18 cellular contexts compared by ENCODE assay signal in the genomic region with DNA sequence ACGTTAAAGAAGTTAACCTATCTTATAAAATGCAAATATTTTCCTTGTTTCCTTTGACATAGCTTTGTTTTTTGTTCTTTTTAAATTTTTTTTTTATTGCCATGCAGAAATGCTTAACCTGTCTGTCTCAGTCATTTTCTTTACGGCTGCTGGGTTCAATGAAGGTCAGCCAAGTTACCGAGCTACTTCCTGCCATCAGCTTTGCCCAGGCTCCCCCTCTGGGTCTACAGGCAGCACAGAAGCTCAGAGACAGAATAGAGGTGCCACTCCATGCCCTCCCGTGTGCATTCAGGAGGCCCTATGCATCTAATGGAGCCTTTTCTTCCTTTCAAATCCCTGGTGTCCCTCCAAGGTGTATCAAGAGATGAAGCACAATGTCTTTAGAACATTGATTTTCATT.
A peak's percentile ranks its signal among the peaks of the same experiment; 100 is the strongest.
DNase-seq lines count a peak whose midpoint lies in the region; ATAC-seq, FAIRE-seq and TF ChIP-seq lines count a peak whose summit lies in the region.
"Had no signal": no experiment of that assay in that cellular context is flagged by ENCODE, and none has a peak within 500 bp of the region (broad histone marks: within the 10 kb centered on the region; RNA-seq: fewer than 3 reads in every experiment).

No MANE protein-coding gene starts in this region.

- intact Hi-C loops in right lobe of liver (cut with DNase I) (no loop called here), HepG2 (cut with micrococcal nuclease; ENCODE audit: unreplicated experiment) (no loop called here)

- H3K4me2 ChIP-seq in HepG2 (ENCODE audit: low read depth, low read length), result no peak overlapping the region
- no peak overlapping the region for H3K4me2 ChIP-seq in mesenchymal stem cell (ENCODE audit: low read length, poor library complexity, severe bottlenecking)
- H3K4me2 ChIP-seq: GM23338 had no signal

- H3K79me1 ChIP-seq in mesenchymal stem cell (replicated peaks; ENCODE audit: low read length, poor library complexity, severe bottlenecking), result no peaks in the 10 kb centered on the region

- H2BK120ac ChIP-seq in mesenchymal stem cell (ENCODE audit: low read depth, low read length), result no peak overlapping the region

- H2BK12ac ChIP-seq in mesenchymal stem cell (ENCODE audit: low read length in 2 of 2), result no peak overlapping the region

- TF ChIP-seq POLR2A in right lobe of liver (IDR thresholded peaks at IDR 0.05), result no peak
- TF ChIP-seq POLR2A in HepG2 (IDR thresholded peaks at IDR 0.05; ENCODE audit: insufficient read depth in 1 of 2, low read depth in 2 of 2, low read length in 2 of 2), result no peak

- no peak for FAIRE-seq in HepG2 (lab: Jason Lieb, UNC)
- FAIRE-seq: GM12891, GM18507 had no signal

- H3K36me3 ChIP-seq in right lobe of liver, result no peaks in the 10 kb centered on the region
- no peaks in the 10 kb centered on the region for H3K36me3 ChIP-seq in HepG2 (replicated peaks in 1 of 2; ENCODE audit: control insufficient read depth in 1 of 2, insufficient read depth in 2 of 2, low read length in 2 of 2)
- H3K36me3 ChIP-seq in mesenchymal stem cell (ENCODE audit: control insufficient read depth in 1 of 2, insufficient read depth in 2 of 2, low read depth in 1 of 2, low read length in 2 of 2), result no peaks in the 10 kb centered on the region

- no peak overlapping the region for H3K14ac ChIP-seq in mesenchymal stem cell (ENCODE audit: low read length in 2 of 2)

- H3K9ac ChIP-seq in HepG2 (ENCODE audit: insufficient read depth, low read depth, low read length) (no peak overlapping the region), mesenchymal stem cell (ENCODE audit: low read length) (no peak overlapping the region)

- H2BK15ac ChIP-seq in mesenchymal stem cell (ENCODE audit: low read depth, poor library complexity, severe bottlenecking), result no peak overlapping the region

- H4K91ac ChIP-seq in mesenchymal stem cell (ENCODE audit: low read length), result no peak overlapping the region

- in situ Hi-C loops in HepG2 (cut with HindIII; ENCODE audit: extremely low pct_ligation_motif_present, low pct_unique_long_range_greater_than_20kb), result no loop called here

- no peak overlapping the region for H4K8ac ChIP-seq in mesenchymal stem cell (ENCODE audit: low read length)

- peak; percentile 45 to 71 (median 52) for ATAC-seq in right lobe of liver
- no peak for ATAC-seq in HepG2
- peak; percentile 11; the same call in 1 of the 3 replicates for ATAC-seq in SK-N-SH treated with all-trans-retinoic acid at 6 μM for 48 hours
- peak; percentile 49 for ATAC-seq in left lobe of liver
- no peak for ATAC-seq in esophagus mucosa
- ATAC-seq: GM23338, HCT116 had no signal

- H2AFZ ChIP-seq in HepG2 (ENCODE audit: low read length) (no peak overlapping the region), mesenchymal stem cell (ENCODE audit: low read depth, low read length) (no peak overlapping the region)
- H2AFZ ChIP-seq: GM23338 had no signal

- DNase-seq in right lobe of liver (no peak), HepG2 (ENCODE audit: low spot score) (no peak), left lobe of liver (ENCODE audit: low spot score) (no peak), mesenchymal stem cell (no peak)
- DNase-seq: C1 segment of cervical spinal cord; Calu3; CD4-positive, alpha-beta memory T cell; COR-L47; DMS53; DMS79 treated with DMSO at 0.1 percent for 48 hours; GF-D8; H9 had no signal

- H3K4me3 ChIP-seq in right lobe of liver (no peak overlapping the region), HepG2 (replicated peaks in 1 of 3; ENCODE audit: insufficient read depth in 1 of 3, low read depth in 2 of 3, low read length in 3 of 3) (no peak overlapping the region), mesenchymal stem cell (ENCODE audit: insufficient read depth in 1 of 2, low read depth in 1 of 2, low read length in 2 of 2) (no peak overlapping the region)
- H3K4me3 ChIP-seq: GM23338 had no signal

- WGBS in right lobe of liver (ENCODE audit: insufficient coverage, low coverage, low lambda C conversion rate, missing lambda C conversion rate), result 21% methylated on average over 4 of the region's 4 CpGs
- WGBS in HepG2 (ENCODE audit: low lambda C conversion rate), result 10% methylated on average over 4 of the region's 4 CpGs
- 37% methylated on average over 3 of the region's 4 CpGs for WGBS in mesenchymal stem cell

- CTCF ChIA-PET in HepG2 (lab: Yijun Ruan, JAX; ENCODE audit: low intra/inter-chr PET ratio, low total read pairs), result no interaction called here

- H3K4me1 ChIP-seq in right lobe of liver (peaks cover 0 to 9% (median 0%) of the 10 kb centered on the region in 4 donors), HepG2 (ENCODE audit: insufficient read depth, low read length) (no peaks in the 10 kb centered on the region), mesenchymal stem cell (ENCODE audit: control insufficient read depth, insufficient read depth, low read depth, low read length) (peaks cover 2% of the 10 kb centered on the region)

- no TSS peak for BruUV-seq in HepG2 (replicated peaks; lab: Mats Ljungman, UMichigan)

- no peak for TF ChIP-seq RAD21 in HepG2 (CRISPR knock-in tag; IDR thresholded peaks at IDR 0.05)

- no peaks in the 10 kb centered on the region for H4K20me1 ChIP-seq in HepG2 (ENCODE audit: insufficient read depth, low read length)

- no peak overlapping the region for H3K27ac ChIP-seq in right lobe of liver
- H3K27ac ChIP-seq in HepG2 (ENCODE audit: extremely low read length, insufficient read depth, low read length), result no peak overlapping the region
- no peak overlapping the region for H3K27ac ChIP-seq in mesenchymal stem cell (ENCODE audit: low read length, poor library complexity, severe bottlenecking)

- H3K27me3 ChIP-seq in right lobe of liver (no peaks in the 10 kb centered on the region), HepG2 (ENCODE audit: control insufficient read depth in 1 of 2, insufficient read depth in 2 of 2, low read length in 2 of 2) (no peaks in the 10 kb centered on the region), mesenchymal stem cell (ENCODE audit: control insufficient read depth in 1 of 2, insufficient read depth in 1 of 2, low read length in 2 of 2) (peaks cover 0 to 5% of the 10 kb centered on the region in 2 experiments)

- no peak overlapping the region for H3K18ac ChIP-seq in mesenchymal stem cell (ENCODE audit: low read depth in 1 of 2, low read length in 2 of 2)

- TF ChIP-seq CTCF in right lobe of liver (IDR thresholded peaks at IDR 0.05) (no peak), HepG2 (CRISPR knock-in tag; IDR thresholded peaks at IDR 0.05) (no peak)

- H2BK5ac ChIP-seq in mesenchymal stem cell (ENCODE audit: low read depth, low read length, poor library complexity, severe bottlenecking), result no peak overlapping the region

- POLR2A ChIA-PET in HepG2 (lab: Yijun Ruan, JAX), result no interaction called here

- TF ChIP-seq EP300 in HepG2 (IDR thresholded peaks at IDR 0.05; ENCODE audit: low read depth in 2 of 2, low read length in 2 of 2), result no peak
- no peak for TF ChIP-seq EP300 in HepG2 (CRISPR knock-in tag; IDR thresholded peaks at IDR 0.05; ENCODE audit: borderline replicate concordance)

- no peaks in the 10 kb centered on the region for H3K79me2 ChIP-seq in HepG2 (ENCODE audit: insufficient read depth, low read length)

- H3K23ac ChIP-seq in mesenchymal stem cell (ENCODE audit: low read length in 2 of 2), result no peak overlapping the region

- no peak overlapping the region for H3K4ac ChIP-seq in mesenchymal stem cell (ENCODE audit: low read depth in 1 of 2, low read length in 2 of 2)

- H2AK5ac ChIP-seq in mesenchymal stem cell (ENCODE audit: low read length, severe bottlenecking), result no peak overlapping the region

- no peaks in the 10 kb centered on the region for H3K9me3 ChIP-seq in right lobe of liver
- no peaks in the 10 kb centered on the region for H3K9me3 ChIP-seq in HepG2 (ENCODE audit: low read length)
- no peaks in the 10 kb centered on the region for H3K9me3 ChIP-seq in mesenchymal stem cell (ENCODE audit: control insufficient read depth, low read length)

TF ChIP-seq in HepG2, 621 proteins besides CTCF, POLR2A, EP300 and RAD21:
- TF ChIP-seq SRF (IDR thresholded peaks at IDR 0.05; ENCODE audit: low read depth, low read length), result no peak
- TF ChIP-seq HMG20A (CRISPR knock-in tag; IDR thresholded peaks at IDR 0.05; ENCODE audit: borderline replicate concordance), result no peak
- no peak for TF ChIP-seq ZNF766 (CRISPR knock-in tag; IDR thresholded peaks at IDR 0.05; ENCODE audit: borderline replicate concordance)
- TF ChIP-seq ZFP82 (CRISPR knock-in tag; IDR thresholded peaks at IDR 0.05; ENCODE audit: borderline replicate concordance), result no peak

TF ChIP-seq in SK-N-SH treated with all-trans-retinoic acid at 6 μM for 48 hours, 23 proteins besides CTCF, POLR2A, EP300 and RAD21:
- TF ChIP-seq ARNTL (CRISPR knock-in tag; IDR thresholded peaks at IDR 0.05; ENCODE audit: borderline replicate concordance, low read depth) (no peak), CSDC2 (CRISPR knock-in tag; IDR thresholded peaks at IDR 0.05) (no peak), ISL1 (CRISPR knock-in tag; IDR thresholded peaks at IDR 0.05) (no peak), OSR1 (CRISPR knock-in tag; IDR thresholded peaks at IDR 0.05) (no peak)
- TF ChIP-seq, protein P1, sequence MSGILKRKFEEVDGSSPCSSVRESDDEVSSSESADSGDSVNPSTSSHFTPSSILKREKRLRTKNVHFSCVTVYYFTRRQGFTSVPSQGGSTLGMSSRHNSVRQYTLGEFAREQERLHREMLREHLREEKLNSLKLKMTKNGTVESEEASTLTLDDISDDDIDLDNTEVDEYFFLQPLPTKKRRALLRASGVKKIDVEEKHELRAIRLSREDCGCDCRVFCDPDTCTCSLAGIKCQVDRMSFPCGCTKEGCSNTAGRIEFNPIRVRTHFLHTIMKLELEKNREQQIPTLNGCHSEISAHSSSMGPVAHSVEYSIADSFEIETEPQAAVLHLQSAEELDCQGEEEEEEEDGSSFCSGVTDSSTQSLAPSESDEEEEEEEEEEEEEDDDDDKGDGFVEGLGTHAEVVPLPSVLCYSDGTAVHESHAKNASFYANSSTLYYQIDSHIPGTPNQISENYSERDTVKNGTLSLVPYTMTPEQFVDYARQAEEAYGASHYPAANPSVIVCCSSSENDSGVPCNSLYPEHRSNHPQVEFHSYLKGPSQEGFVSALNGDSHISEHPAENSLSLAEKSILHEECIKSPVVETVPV (CRISPR knock-in tag; IDR thresholded peaks at IDR 0.05), result no peak

Comparison
In these comparisons a context has a peak if more than half of its experiments do, and no peak if none do; other contexts are left out.
1. ATAC-seq: peak in right lobe of liver (4 of 4), SK-N-SH treated with all-trans-retinoic acid at 6 μM for 48 hours (single experiment) and left lobe of liver (single experiment); none in HepG2 (single experiment) and esophagus mucosa (single experiment).